ENCODE assay signal across 1 cellular context in the genomic region with DNA sequence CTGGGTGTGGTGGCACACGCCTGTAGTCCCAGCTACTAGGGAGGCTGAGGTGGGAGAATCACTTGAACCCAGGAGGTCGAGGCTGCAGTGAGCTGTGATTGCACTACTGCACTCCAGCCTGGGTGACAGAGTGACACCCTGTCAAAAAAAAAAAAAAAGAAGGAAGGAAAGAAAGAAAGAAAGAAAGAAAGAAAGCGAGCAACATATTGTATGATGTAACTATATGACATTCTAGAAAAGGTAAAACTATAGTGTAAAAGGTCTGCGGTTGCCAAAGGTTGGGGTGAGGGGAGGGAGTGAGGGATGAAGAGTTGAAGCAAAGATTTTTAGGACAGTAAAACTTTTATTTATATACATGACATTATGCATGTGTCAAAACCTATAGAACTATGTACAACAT.
TF ChIP-seq lines count a peak whose summit lies in the region.

No MANE protein-coding gene starts in this region.

TF ChIP-seq in K562, 482 proteins besides CTCF, POLR2A, EP300 and RAD21:
- peak; percentile 81 to 86; a peak in 3 of 4 replicates for TF ChIP-seq TRIM24 (IDR thresholded peaks at IDR 0.05)
TF ChIP-seq in K562: peak in this region for 1; not testable (repeated sequence) for 481.
